In genomic region chr3:196528639-196529233, GRCh38 we compare ENCODE assay signal across 7 cellular contexts. TPM values are rescaled to one million over a fixed set of nuclear protein-coding genes. Genes with fewer than 3 reads are reported as not detected.
DNase-seq lines count a peak whose midpoint lies in the region; ATAC-seq, FAIRE-seq and TF ChIP-seq lines count a peak whose summit lies in the region.

No MANE protein-coding gene starts in this region.

- intact Hi-C loops in colonic mucosa (cut with DNase I): no loop called here
- intact Hi-C loops in HepG2 (cut with micrococcal nuclease; ENCODE audit: unreplicated experiment): no loop called here

- H3K9me3 ChIP-seq in colonic mucosa (no peaks in the 10 kb centered on the region), HepG2 (ENCODE audit: low read length) (no peaks in the 10 kb centered on the region; the same call in 1 of the 2 replicates)

- no peaks in the 10 kb centered on the region for H3K79me2 ChIP-seq in HepG2 (ENCODE audit: insufficient read depth, low read length)

- H4K20me1 ChIP-seq in HepG2 (ENCODE audit: insufficient read depth, low read length): no peaks in the 10 kb centered on the region

- ATAC-seq in HG02610 (IDR thresholded peaks at IDR 0.05; ENCODE audit: unreplicated experiment) (peak; percentile 82), HepG2 (peak; percentile 90)

- H3K27ac ChIP-seq in colonic mucosa: no peak overlapping the region
- H3K27ac ChIP-seq in HepG2 (ENCODE audit: extremely low read length, insufficient read depth, low read length): no peak overlapping the region

- CTCF ChIA-PET in HepG2 (lab: Yijun Ruan, JAX; ENCODE audit: low intra/inter-chr PET ratio, low total read pairs): no interaction called here

- in situ Hi-C loops in HepG2 (cut with HindIII; ENCODE audit: extremely low pct_ligation_motif_present, low pct_unique_long_range_greater_than_20kb): no loop called here

- DNase-seq in NCI-H146 treated with DMSO at 0.1 percent for 48 hours (lab: John Stamatoyannopoulos, UW; ENCODE audit: unreplicated experiment): peak; percentile 63
- peak; percentile 65 for DNase-seq in activated CD4-positive, alpha-beta T cell treated with anti-CD3 and anti-CD28 coated beads for 1 hour
- peak; percentile 81 for DNase-seq in colonic mucosa
- no peak for DNase-seq in HepG2 (ENCODE audit: low spot score)
- peak; percentile 85 to 91 for DNase-seq in stimulated activated CD4-positive, alpha-beta T cell treated with anti-CD3 and anti-CD28 coated beads, Interleukin-4, amount 100 ng/mL, for 48 hours (ENCODE audit: low read depth in 2 of 2)

- FAIRE-seq in HepG2 (lab: Jason Lieb, UNC): no peak

- peak overlapping the region; percentile 65 for H3K4me3 ChIP-seq in GM12875 (ENCODE audit: low read depth, low read length)
- H3K4me3 ChIP-seq in colonic mucosa: peak overlapping the region; percentile 32
- H3K4me3 ChIP-seq in HepG2 (replicated peaks in 1 of 3; ENCODE audit: insufficient read depth in 1 of 3, low read depth in 2 of 3, low read length in 3 of 3): no peak overlapping the region

- no peaks in the 10 kb centered on the region for H3K4me1 ChIP-seq in colonic mucosa
- peaks cover 9% of the 10 kb centered on the region for H3K4me1 ChIP-seq in HepG2 (ENCODE audit: insufficient read depth, low read length)

- H3K4me2 ChIP-seq in HepG2 (ENCODE audit: low read depth, low read length): no peak overlapping the region

- WGBS in HepG2 (ENCODE audit: low lambda C conversion rate): 70% methylated on average over 33 of the region's 52 CpGs

- H2AFZ ChIP-seq in HepG2 (ENCODE audit: low read length): no peak overlapping the region

- 0 out of 2 replicates have a peak, but pooled peaks have one; percentile 9 for TF ChIP-seq RAD21 in HepG2 (CRISPR knock-in tag; IDR thresholded peaks at IDR 0.05)

- H3K36me3 ChIP-seq in colonic mucosa (no peaks in the 10 kb centered on the region), HepG2 (replicated peaks in 1 of 2; ENCODE audit: control insufficient read depth in 1 of 2, insufficient read depth in 2 of 2, low read length in 2 of 2) (no peaks in the 10 kb centered on the region)

- TF ChIP-seq CTCF in GM12875 (IDR thresholded peaks at IDR 0.05; ENCODE audit: borderline replicate concordance, insufficient read depth, low read depth, low read length) (peak; percentile 93), colonic mucosa (IDR thresholded peaks at IDR 0.05) (peak; percentile 54), HepG2 (CRISPR knock-in tag; IDR thresholded peaks at IDR 0.05) (peak; percentile 50)

- POLR2A ChIA-PET in HepG2 (lab: Yijun Ruan, JAX): no interaction called here

- no TSS peak for BruUV-seq in HepG2 (replicated peaks; lab: Mats Ljungman, UMichigan)

- TF ChIP-seq POLR2A in HepG2 (IDR thresholded peaks at IDR 0.05; ENCODE audit: insufficient read depth in 1 of 2, low read depth in 2 of 2, low read length in 2 of 2): no peak

- TF ChIP-seq EP300 in HepG2 (IDR thresholded peaks at IDR 0.05; ENCODE audit: low read depth in 2 of 2, low read length in 2 of 2): no peak
- TF ChIP-seq EP300 in HepG2 (CRISPR knock-in tag; IDR thresholded peaks at IDR 0.05; ENCODE audit: borderline replicate concordance): no peak

- H3K27me3 ChIP-seq in colonic mucosa (no peaks in the 10 kb centered on the region), HepG2 (ENCODE audit: control insufficient read depth in 1 of 2, insufficient read depth in 2 of 2, low read length in 2 of 2) (no peaks in the 10 kb centered on the region; a peak in 1 of 5 replicates)

- H3K9ac ChIP-seq in colonic mucosa (ENCODE audit: low read depth in 2 of 2, low read length in 2 of 2) (peak overlapping the region in 1 of 2 donors; percentile 40), HepG2 (ENCODE audit: insufficient read depth, low read depth, low read length) (no peak overlapping the region)

RNA-seq across cellular contexts. Expression of gene SMCO1, which starts 13.6 kb away (rescaled TPM):
- not detected for total RNA-seq in colonic mucosa
- not detected in 2 replicates for total RNA-seq in HepG2 (2016; rRNA removed; fragmentation: Illumina TruSeq; extraction: Trizol)
- total RNA-seq in HepG2 (2016; cell fraction: cytosol; rRNA removed; fragmentation: Illumina TruSeq; extraction: Trizol; ENCODE audit: low read depth): not detected in 2 replicates
- not detected in 2 replicates for total RNA-seq in HepG2 (2016; cell fraction: insoluble cytoplasmic fraction; rRNA removed; fragmentation: Illumina TruSeq; extraction: Trizol)
- not detected in 2 replicates for total RNA-seq in HepG2 (2016; cell fraction: membrane; rRNA removed; fragmentation: Illumina TruSeq; extraction: Trizol)
- total RNA-seq in HepG2 (2016; cell fraction: nucleus; rRNA removed; fragmentation: Illumina TruSeq; extraction: Trizol): not detected in 2 replicates
- not detected in 2 replicates for polyA plus RNA-seq in HepG2 (2011; rRNA removed)
- not detected in 2 replicates for polyA plus RNA-seq in HepG2 (2011; cell fraction: cytosol; rRNA removed)
- not detected in 2 replicates for polyA plus RNA-seq in HepG2 (2011; cell fraction: nucleus; rRNA removed)
- polyA plus RNA-seq in HepG2 (2012): not detected in 2 replicates
- polyA plus RNA-seq in HepG2 (2016; cell fraction: cytosol; fragmentation: Illumina TruSeq; extraction: Trizol; ENCODE audit: low read depth): not detected in 2 replicates
- polyA plus RNA-seq in HepG2 (2016; cell fraction: insoluble cytoplasmic fraction; fragmentation: Illumina TruSeq; extraction: Trizol; ENCODE audit: low read depth): not detected in 2 replicates
- polyA plus RNA-seq in HepG2 (2016; cell fraction: membrane; fragmentation: Illumina TruSeq; extraction: Trizol; ENCODE audit: low read depth): not detected in 2 replicates
- polyA plus RNA-seq in HepG2 (2016; cell fraction: nucleus; fragmentation: Illumina TruSeq; extraction: Trizol; ENCODE audit: insufficient read depth, low read depth): not detected in 2 replicates
- polyA minus RNA-seq in HepG2 (2011; rRNA and poly(A)+ RNA removed; ENCODE audit: low replicate concordance): not detected in 2 replicates
- polyA minus RNA-seq in HepG2 (2011; cell fraction: cytosol; rRNA and poly(A)+ RNA removed): not detected in 2 replicates
- polyA minus RNA-seq in HepG2 (2011; cell fraction: nucleus; rRNA and poly(A)+ RNA removed): not detected in 2 replicates

RNA-seq across cellular contexts. Expression of gene RNF168, which starts 25.2 kb away (rescaled TPM):
- total RNA-seq in colonic mucosa: 10 to 100 TPM; 30.3 to 34.2 TPM
- 22.9 and 28.8 TPM in 2 replicates for total RNA-seq in HepG2 (2016; rRNA removed; fragmentation: Illumina TruSeq; extraction: Trizol)
- 4.0 and 5.2 TPM in 2 replicates for total RNA-seq in HepG2 (2016; cell fraction: cytosol; rRNA removed; fragmentation: Illumina TruSeq; extraction: Trizol; ENCODE audit: low read depth)
- 22.6 and 28.8 TPM in 2 replicates for total RNA-seq in HepG2 (2016; cell fraction: insoluble cytoplasmic fraction; rRNA removed; fragmentation: Illumina TruSeq; extraction: Trizol)
- total RNA-seq in HepG2 (2016; cell fraction: membrane; rRNA removed; fragmentation: Illumina TruSeq; extraction: Trizol): 13.4 and 14.6 TPM in 2 replicates
- total RNA-seq in HepG2 (2016; cell fraction: nucleus; rRNA removed; fragmentation: Illumina TruSeq; extraction: Trizol): 13.2 and 15.2 TPM in 2 replicates
- 3.4 and 3.7 TPM in 2 replicates for polyA plus RNA-seq in HepG2 (2011; rRNA removed)
- 2.5 and 3.1 TPM in 2 replicates for polyA plus RNA-seq in HepG2 (2011; cell fraction: cytosol; rRNA removed)
- polyA plus RNA-seq in HepG2 (2011; cell fraction: nucleus; rRNA removed): 3.2 and 4.2 TPM in 2 replicates
- polyA plus RNA-seq in HepG2 (2012): 7.6 TPM in 2 replicates
- polyA plus RNA-seq in HepG2 (2016; cell fraction: cytosol; fragmentation: Illumina TruSeq; extraction: Trizol; ENCODE audit: low read depth): 1.6 and 2.0 TPM in 2 replicates
- 14.1 and 14.6 TPM in 2 replicates for polyA plus RNA-seq in HepG2 (2016; cell fraction: insoluble cytoplasmic fraction; fragmentation: Illumina TruSeq; extraction: Trizol; ENCODE audit: low read depth)
- polyA plus RNA-seq in HepG2 (2016; cell fraction: membrane; fragmentation: Illumina TruSeq; extraction: Trizol; ENCODE audit: low read depth): 3.8 and 3.9 TPM in 2 replicates
- 15.7 and 16.0 TPM in 2 replicates for polyA plus RNA-seq in HepG2 (2016; cell fraction: nucleus; fragmentation: Illumina TruSeq; extraction: Trizol; ENCODE audit: insufficient read depth, low read depth)
- 15.5 and 55.3 TPM in 2 replicates for polyA minus RNA-seq in HepG2 (2011; rRNA and poly(A)+ RNA removed; ENCODE audit: low replicate concordance)
- 12.5 and 16.7 TPM in 2 replicates for polyA minus RNA-seq in HepG2 (2011; cell fraction: cytosol; rRNA and poly(A)+ RNA removed)
- polyA minus RNA-seq in HepG2 (2011; cell fraction: nucleus; rRNA and poly(A)+ RNA removed): 9.0 and 12.3 TPM in 2 replicates

RNA-seq across cellular contexts. Expression of gene WDR53, which starts 39.6 kb away (rescaled TPM):
- total RNA-seq in colonic mucosa: 10 to 100 TPM in 1 of 2 donors, 1 to 10 TPM in 1; 8.0 to 11.7 TPM
- 7.7 and 16.4 TPM in 2 replicates for total RNA-seq in HepG2 (2016; rRNA removed; fragmentation: Illumina TruSeq; extraction: Trizol)
- 2.8 and 5.5 TPM in 2 replicates for total RNA-seq in HepG2 (2016; cell fraction: cytosol; rRNA removed; fragmentation: Illumina TruSeq; extraction: Trizol; ENCODE audit: low read depth)
- total RNA-seq in HepG2 (2016; cell fraction: insoluble cytoplasmic fraction; rRNA removed; fragmentation: Illumina TruSeq; extraction: Trizol): 9.8 and 13.8 TPM in 2 replicates
- total RNA-seq in HepG2 (2016; cell fraction: membrane; rRNA removed; fragmentation: Illumina TruSeq; extraction: Trizol): 6.5 and 7.9 TPM in 2 replicates
- total RNA-seq in HepG2 (2016; cell fraction: nucleus; rRNA removed; fragmentation: Illumina TruSeq; extraction: Trizol): 5.2 and 7.0 TPM in 2 replicates
- 3.5 and 4.1 TPM in 2 replicates for polyA plus RNA-seq in HepG2 (2011; rRNA removed)
- polyA plus RNA-seq in HepG2 (2011; cell fraction: cytosol; rRNA removed): 3.7 and 3.9 TPM in 2 replicates
- polyA plus RNA-seq in HepG2 (2011; cell fraction: nucleus; rRNA removed): 2.9 and 3.9 TPM in 2 replicates
- 6.1 and 9.5 TPM in 2 replicates for polyA plus RNA-seq in HepG2 (2012)
- polyA plus RNA-seq in HepG2 (2016; cell fraction: cytosol; fragmentation: Illumina TruSeq; extraction: Trizol; ENCODE audit: low read depth): 3.1 and 3.4 TPM in 2 replicates
- 17.3 and 18.0 TPM in 2 replicates for polyA plus RNA-seq in HepG2 (2016; cell fraction: insoluble cytoplasmic fraction; fragmentation: Illumina TruSeq; extraction: Trizol; ENCODE audit: low read depth)
- polyA plus RNA-seq in HepG2 (2016; cell fraction: membrane; fragmentation: Illumina TruSeq; extraction: Trizol; ENCODE audit: low read depth): 5.2 and 5.5 TPM in 2 replicates
- 13.6 and 14.4 TPM in 2 replicates for polyA plus RNA-seq in HepG2 (2016; cell fraction: nucleus; fragmentation: Illumina TruSeq; extraction: Trizol; ENCODE audit: insufficient read depth, low read depth)
- 3.2 and 15.2 TPM in 2 replicates for polyA minus RNA-seq in HepG2 (2011; rRNA and poly(A)+ RNA removed; ENCODE audit: low replicate concordance)
- 1.8 and 2.3 TPM in 2 replicates for polyA minus RNA-seq in HepG2 (2011; cell fraction: cytosol; rRNA and poly(A)+ RNA removed)
- polyA minus RNA-seq in HepG2 (2011; cell fraction: nucleus; rRNA and poly(A)+ RNA removed): 2.1 and 4.0 TPM in 2 replicates

RNA-seq across cellular contexts. Expression of gene FBXO45, which starts 39.7 kb away (rescaled TPM):
- 10 to 100 TPM; 12.1 to 13.9 TPM for total RNA-seq in colonic mucosa
- total RNA-seq in HepG2 (2016; rRNA removed; fragmentation: Illumina TruSeq; extraction: Trizol): 12.1 and 18.4 TPM in 2 replicates
- 1.4 and 2.1 TPM in 2 replicates for total RNA-seq in HepG2 (2016; cell fraction: cytosol; rRNA removed; fragmentation: Illumina TruSeq; extraction: Trizol; ENCODE audit: low read depth)
- 12.2 and 16.6 TPM in 2 replicates for total RNA-seq in HepG2 (2016; cell fraction: insoluble cytoplasmic fraction; rRNA removed; fragmentation: Illumina TruSeq; extraction: Trizol)
- total RNA-seq in HepG2 (2016; cell fraction: membrane; rRNA removed; fragmentation: Illumina TruSeq; extraction: Trizol): 9.5 and 10.4 TPM in 2 replicates
- total RNA-seq in HepG2 (2016; cell fraction: nucleus; rRNA removed; fragmentation: Illumina TruSeq; extraction: Trizol): 6.9 and 8.6 TPM in 2 replicates
- 4.9 and 7.0 TPM in 2 replicates for polyA plus RNA-seq in HepG2 (2011; rRNA removed)
- polyA plus RNA-seq in HepG2 (2011; cell fraction: cytosol; rRNA removed): 2.7 and 4.4 TPM in 2 replicates
- polyA plus RNA-seq in HepG2 (2011; cell fraction: nucleus; rRNA removed): 1.4 and 1.7 TPM in 2 replicates
- polyA plus RNA-seq in HepG2 (2012): 7.8 and 9.3 TPM in 2 replicates
- 1.4 and 1.6 TPM in 2 replicates for polyA plus RNA-seq in HepG2 (2016; cell fraction: cytosol; fragmentation: Illumina TruSeq; extraction: Trizol; ENCODE audit: low read depth)
- polyA plus RNA-seq in HepG2 (2016; cell fraction: insoluble cytoplasmic fraction; fragmentation: Illumina TruSeq; extraction: Trizol; ENCODE audit: low read depth): 17.1 and 19.3 TPM in 2 replicates
- polyA plus RNA-seq in HepG2 (2016; cell fraction: membrane; fragmentation: Illumina TruSeq; extraction: Trizol; ENCODE audit: low read depth): 7.4 and 8.0 TPM in 2 replicates
- polyA plus RNA-seq in HepG2 (2016; cell fraction: nucleus; fragmentation: Illumina TruSeq; extraction: Trizol; ENCODE audit: insufficient read depth, low read depth): 8.4 and 9.2 TPM in 2 replicates
- 2.6 and 8.3 TPM in 2 replicates for polyA minus RNA-seq in HepG2 (2011; rRNA and poly(A)+ RNA removed; ENCODE audit: low replicate concordance)
- 4.6 and 5.3 TPM in 2 replicates for polyA minus RNA-seq in HepG2 (2011; cell fraction: cytosol; rRNA and poly(A)+ RNA removed)
- polyA minus RNA-seq in HepG2 (2011; cell fraction: nucleus; rRNA and poly(A)+ RNA removed): 4.2 and 4.5 TPM in 2 replicates

Comparison
In these comparisons a context has a peak if more than half of its experiments do, and no peak if none do; other contexts are left out.
1. H3K4me3 ChIP-seq: peak in GM12875 (single experiment) and colonic mucosa (single experiment); none in HepG2 (0 of 3).
2. Peak in every context shown above with its lines, with median percentiles within 50 percentile points of each other: CTCF ChIP-seq.